23 cellular contexts compared by ENCODE assay signal in genomic region chr2:80030135-80030534, GRCh38.
"Had no signal": no experiment of that assay in that cellular context is flagged by ENCODE, and none has a peak within 500 bp of the region (broad histone marks: within the 10 kb centered on the region; RNA-seq: fewer than 3 reads in every experiment).

No MANE protein-coding gene starts in this region.

- H3K9me3 Mint-ChIP-seq: mesothelial cell of epicardium; stimulated activated memory B cell treated with anti-CD40 and anti-IgM and Interleukin-4, amounts not matched to agents 10 μg/mL and 1 μg/mL and 100 μg/mL, for 72 hours had no signal

- H3K4me2 ChIP-seq: smooth muscle cell had no signal

- ATAC-seq: gastroesophageal sphincter; stimulated activated memory B cell treated with anti-CD40 and anti-IgM and Interleukin-4, amounts not matched to agents 10 μg/mL and 1 μg/mL and 100 μg/mL, for 72 hours had no signal

- H3K4me3 Mint-ChIP-seq: activated naive CD8-positive, alpha-beta T cell; mesothelial cell of epicardium; stimulated activated memory B cell treated with anti-CD40 and anti-IgM and Interleukin-4, amounts not matched to agents 10 μg/mL and 1 μg/mL and 100 μg/mL, for 72 hours; T-helper 2 cell treated with Interferon-gamma antibody and Interleukin-4, amounts not matched to agents 5 μg/mL and 100 μg/mL, for 36 hours had no signal

- H3K79me2 ChIP-seq: parathyroid adenoma had no signal

- H3K9me3 ChIP-seq: gastroesophageal sphincter, right atrium auricular region, stomach, transverse colon had no signal

- H3K4me3 ChIP-seq: gastroesophageal sphincter, right atrium auricular region, smooth muscle cell, stomach, transverse colon had no signal

- H3K36me3 ChIP-seq: gastroesophageal sphincter, right atrium auricular region, stomach, transverse colon had no signal

- H3K36me3 Mint-ChIP-seq: activated naive CD8-positive, alpha-beta T cell; mesothelial cell of epicardium; naive B cell; stimulated activated memory B cell treated with anti-CD40 and anti-IgM and Interleukin-4, amounts not matched to agents 10 μg/mL and 1 μg/mL and 100 μg/mL, for 72 hours had no signal

- H3K4me1 Mint-ChIP-seq: naive B cell; stimulated activated memory B cell treated with anti-CD40 and anti-IgM and Interleukin-4, amounts not matched to agents 10 μg/mL and 1 μg/mL and 100 μg/mL, for 72 hours had no signal

- H3K27ac Mint-ChIP-seq: activated naive CD8-positive, alpha-beta T cell; mesothelial cell of epicardium; naive B cell; stimulated activated memory B cell treated with anti-CD40 and anti-IgM and Interleukin-4, amounts not matched to agents 10 μg/mL and 1 μg/mL and 100 μg/mL, for 72 hours; T-helper 2 cell treated with Interferon-gamma antibody and Interleukin-4, amounts not matched to agents 5 μg/mL and 100 μg/mL, for 36 hours had no signal

- H3K27me3 Mint-ChIP-seq: activated naive CD8-positive, alpha-beta T cell; naive B cell; stimulated activated memory B cell treated with anti-CD40 and anti-IgM and Interleukin-4, amounts not matched to agents 10 μg/mL and 1 μg/mL and 100 μg/mL, for 72 hours had no signal

- H2AFZ ChIP-seq: parathyroid adenoma had no signal

- H3K9ac ChIP-seq: parathyroid adenoma had no signal

- DNase-seq: activated CD4-positive, alpha-beta T cell treated with anti-CD3 and anti-CD28 coated beads for 4 hours; activated CD4-positive, alpha-beta T cell treated with anti-CD3 and anti-CD28 coated beads, Interleukin-2, amount 50 U/mL, for 4 hours; activated effector memory CD4-positive, alpha-beta T cell treated with Interleukin-2 at 50 U/mL for 16 hours; activated naive CD4-positive, alpha-beta T cell treated with Interleukin-2 at 50 U/mL for 16 hours; anterior cingulate cortex; effector memory CD4-positive, alpha-beta T cell; head of caudate nucleus; hippocampal formation; naive B cell; stimulated activated CD4-positive, alpha-beta T cell treated with anti-CD3 and anti-CD28 coated beads, Interleukin-1b, Interleukin-23, amount 100 ng/mL, for 48 hours; stimulated activated CD4-positive, alpha-beta T cell treated with anti-CD3 and anti-CD28 coated beads, Interleukin-4, amount 100 ng/mL, for 4 hours; stimulated activated CD8-positive, alpha-beta memory T cell treated with anti-CD3 and anti-CD28 coated beads, Interleukin-4, amount 100 ng/mL, for 48 hours; stomach; transverse colon had no signal

- H3K4me1 ChIP-seq: gastroesophageal sphincter, parathyroid adenoma, right atrium auricular region, stomach had no signal

- H3K27ac ChIP-seq: gastroesophageal sphincter, parathyroid adenoma, right atrium auricular region, stomach, transverse colon, VCaP had no signal

- H3K27me3 ChIP-seq: gastroesophageal sphincter, right atrium auricular region, stomach, transverse colon had no signal
